In the genomic region with DNA sequence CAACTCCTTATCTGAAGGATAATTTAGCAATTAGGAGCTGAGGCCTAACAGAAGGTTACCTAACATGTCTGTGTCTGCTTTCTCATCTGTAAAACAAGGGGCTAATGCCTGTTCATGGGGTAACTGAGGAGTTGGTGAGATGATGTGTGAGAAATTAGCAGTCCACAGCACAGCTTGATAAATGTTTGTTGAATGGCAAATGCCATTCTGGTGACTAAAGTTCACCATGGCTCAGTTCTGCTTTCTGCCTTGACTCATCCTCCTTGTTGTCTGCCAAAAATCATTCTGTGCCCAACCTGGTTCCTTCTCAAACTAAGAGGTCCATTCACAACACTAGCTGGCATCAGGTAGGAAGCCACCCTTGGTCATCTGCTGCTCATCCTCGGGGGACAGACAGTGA, we compare ENCODE assay signal across 16 cellular contexts.
DNase-seq lines count a peak whose midpoint lies in the region; ATAC-seq, FAIRE-seq and TF ChIP-seq lines count a peak whose summit lies in the region.
"Had no signal": no experiment of that assay in that cellular context is flagged by ENCODE, and none has a peak within 500 bp of the region (broad histone marks: within the 10 kb centered on the region; RNA-seq: fewer than 3 reads in every experiment).

No MANE protein-coding gene starts in this region.

- no peak overlapping the region for H3K4me3 Mint-ChIP-seq in CD4-positive, alpha-beta T cell

- H3K9me3 Mint-ChIP-seq in CD4-positive, alpha-beta T cell = peaks cover 10% of the 10 kb centered on the region

- no peaks in the 10 kb centered on the region for H3K36me3 Mint-ChIP-seq in CD4-positive, alpha-beta T cell (ENCODE audit: low read depth)

- 37 to 56% (median 44%) methylated on average over 1 of the region's 1 CpG for WGBS in psoas muscle, 3 donors

- H3K27me3 ChIP-seq in psoas muscle (ENCODE audit: insufficient read depth in 3 of 3, low read length in 2 of 3) = no peaks in the 10 kb centered on the region
- no peaks in the 10 kb centered on the region for H3K27me3 ChIP-seq in CD4-positive, alpha-beta T cell (ENCODE audit: control insufficient read depth, insufficient read depth, low read length)
- H3K27me3 ChIP-seq: gastroesophageal sphincter had no signal

- H3K27me3 Mint-ChIP-seq in CD4-positive, alpha-beta T cell = no peaks in the 10 kb centered on the region

- H3K9me3 ChIP-seq in psoas muscle = peaks cover 6% of the 10 kb centered on the region
- H3K9me3 ChIP-seq in CD4-positive, alpha-beta T cell (ENCODE audit: control insufficient read depth, low read length) = peaks cover 4% of the 10 kb centered on the region
- H3K9me3 ChIP-seq: thoracic aorta had no signal

- intact Hi-C loops in psoas muscle (cut with DNase I) = no loop called here
- intact Hi-C loops in CD4-positive, alpha-beta T cell (cut with DNase I, micrococcal nuclease) = no loop called here

- H3K27ac ChIP-seq in psoas muscle = peak overlapping the region; percentile 61
- H3K27ac ChIP-seq in CD4-positive, alpha-beta T cell (ENCODE audit: low read depth, low read length) = no peak overlapping the region
- H3K27ac ChIP-seq: gastroesophageal sphincter, thoracic aorta, VCaP had no signal

- ATAC-seq in esophagus mucosa = peak; percentile 80
- peak; percentile 78 to 87 (median 86) for ATAC-seq in psoas muscle
- no peak for ATAC-seq in CD4-positive, alpha-beta T cell (ENCODE audit: poor library complexity)
- ATAC-seq: Panc1 had no signal

- H3K4me3 ChIP-seq in psoas muscle = no peak overlapping the region
- H3K4me3 ChIP-seq: gastroesophageal sphincter, thoracic aorta had no signal

- no peak overlapping the region for H3K27ac Mint-ChIP-seq in CD4-positive, alpha-beta T cell

- H3K4me1 ChIP-seq in psoas muscle = no peaks in the 10 kb centered on the region
- H3K4me1 ChIP-seq: gastroesophageal sphincter had no signal

- H3K4me1 Mint-ChIP-seq in CD4-positive, alpha-beta T cell (ENCODE audit: low read depth) = no peaks in the 10 kb centered on the region

- peak; percentile 54 for DNase-seq in GM04503 (ENCODE audit: low read depth)
- peak; percentile 79 for DNase-seq in RCC 7860 (ENCODE audit: low spot score)
- DNase-seq in psoas muscle = no peak
- no peak for DNase-seq in CD4-positive, alpha-beta T cell
- no peak for DNase-seq in activated CD4-positive, alpha-beta T cell treated with anti-CD3 and anti-CD28 coated beads, Interleukin-2, amount 50 U/mL, for 4 hours
- no peak for DNase-seq in activated CD4-positive, alpha-beta T cell treated with anti-CD3 and anti-CD28 coated beads for 48 hours
- DNase-seq in activated naive CD4-positive, alpha-beta T cell treated with anti-CD3 and anti-CD28 coated beads, Interleukin-2, amount 50 U/mL, for 16 hours = no peak
- DNase-seq: activated T-cell treated with anti-CD3 and anti-CD28 coated beads, Interleukin-2, amount 50 U/mL, for 48 hours; cerebellar nuclear complex; NCI-H1694 treated with DMSO at 0.1 percent for 48 hours had no signal

- TF ChIP-seq CTCF in psoas muscle (IDR thresholded peaks at IDR 0.05) = no peak
- TF ChIP-seq CTCF in CD4-positive, alpha-beta T cell (IDR thresholded peaks at IDR 0.05) = no peak

- CTCF ChIA-PET in CD4-positive, alpha-beta T cell (lab: Charles Lee) = no interaction called here

- H3K36me3 ChIP-seq in psoas muscle (ENCODE audit: insufficient read depth in 1 of 2, low read depth in 1 of 2) = no peaks in the 10 kb centered on the region
- H3K36me3 ChIP-seq: gastroesophageal sphincter, thoracic aorta had no signal

- POLR2A ChIA-PET in CD4-positive, alpha-beta T cell (lab: Charles Lee) = no interaction called here

- FAIRE-seq in RCC 7860 (lab: Jason Lieb, UNC) = peak; percentile 90
- FAIRE-seq: GM12891 had no signal

Comparison
In these comparisons a context has a peak if more than half of its experiments do, and no peak if none do; other contexts are left out.
1. DNase-seq: peak in GM04503 (single experiment) and RCC 7860 (single experiment); none in psoas muscle (0 of 2), CD4-positive, alpha-beta T cell (0 of 10), activated CD4-positive, alpha-beta T cell treated with anti-CD3 and anti-CD28 coated beads, Interleukin-2, amount 50 U/mL, for 4 hours (0 of 2), activated CD4-positive, alpha-beta T cell treated with anti-CD3 and anti-CD28 coated beads for 48 hours (single experiment) and activated naive CD4-positive, alpha-beta T cell treated with anti-CD3 and anti-CD28 coated beads, Interleukin-2, amount 50 U/mL, for 16 hours (single experiment).